ENCODE assay signal across 8 cellular contexts in genomic region chr15:98547741-98548166, GRCh38.
DNase-seq lines count a peak whose midpoint lies in the region; ATAC-seq, FAIRE-seq and TF ChIP-seq lines count a peak whose summit lies in the region.

No MANE protein-coding gene starts in this region.

- no peak for TF ChIP-seq POLR2A in NB4 (IDR thresholded peaks at IDR 0.05; ENCODE audit: extremely low read depth, insufficient read length)

- H3K36me3 ChIP-seq in bronchial epithelial cell (ENCODE audit: control insufficient read depth, insufficient read depth, low read length) (no peaks in the 10 kb centered on the region), kidney epithelial cell (ENCODE audit: control insufficient read depth, insufficient read depth, low read length) (no peaks in the 10 kb centered on the region)

- no peak for FAIRE-seq in bronchial epithelial cell (lab: Jason Lieb, UNC)

- TF ChIP-seq CTCF in NB4 (IDR thresholded peaks at IDR 0.05; ENCODE audit: low read depth, low read length) (no peak), bronchial epithelial cell (IDR thresholded peaks at IDR 0.05; ENCODE audit: insufficient read depth, low read length, severe bottlenecking) (no peak), kidney epithelial cell (IDR thresholded peaks at IDR 0.05; ENCODE audit: insufficient read depth, low read length, poor library complexity, severe bottlenecking) (no peak)

- DNase-seq in NB4 (ENCODE audit: low read depth) (peak; percentile 66), bronchial epithelial cell (ENCODE audit: low read depth) (no peak), kidney epithelial cell (ENCODE audit: low read depth) (no peak), NCI-H524 treated with DMSO at 0.1 percent for 48 hours (lab: John Stamatoyannopoulos, UW) (no peak)
- no peak for DNase-seq in stimulated activated naive CD8-positive, alpha-beta T cell treated with anti-CD3 and anti-CD28 coated beads, Interleukin-15, Interleukin-2, amounts not matched to agents 100 U/mL and 50 U/mL, for 24 hours

- ATAC-seq in stimulated activated naive CD8-positive, alpha-beta T cell treated with anti-CD3 and anti-CD28 coated beads, Interleukin-15, Interleukin-2, amounts not matched to agents 100 U/mL and 50 U/mL, for 24 hours = peak; percentile 21
- ATAC-seq in HG03439 (IDR thresholded peaks at IDR 0.05; ENCODE audit: unreplicated experiment) (no peak), GM18907 (IDR thresholded peaks at IDR 0.05; ENCODE audit: unreplicated experiment) (no peak), HG02852 (IDR thresholded peaks at IDR 0.05; ENCODE audit: unreplicated experiment) (no peak)

- H3K4me3 ChIP-seq in NB4 (ENCODE audit: low read depth, low read length) (peak overlapping the region; percentile 32), bronchial epithelial cell (ENCODE audit: low read depth, low read length) (peak overlapping the region; percentile 38), kidney epithelial cell (ENCODE audit: low read depth, low read length) (peak overlapping the region; percentile 55)

- H3K27me3 ChIP-seq in bronchial epithelial cell (ENCODE audit: control insufficient read depth, insufficient read depth, low read length) (no peaks in the 10 kb centered on the region), kidney epithelial cell (ENCODE audit: control insufficient read depth, insufficient read depth, low read length) (peaks cover 8% of the 10 kb centered on the region)
